11 cellular contexts compared by ENCODE assay signal in genomic region chr14:101966742-101967141, GRCh38. TPM values are rescaled to one million over a fixed set of nuclear protein-coding genes. Genes with fewer than 3 reads are reported as not detected.
A peak's percentile ranks its signal among the peaks of the same experiment; 100 is the strongest.
DNase-seq lines count a peak whose midpoint lies in the region; ATAC-seq and TF ChIP-seq lines count a peak whose summit lies in the region.
"Had no signal": no experiment of that assay in that cellular context is flagged by ENCODE, and none has a peak within 500 bp of the region (broad histone marks: within the 10 kb centered on the region; RNA-seq: fewer than 3 reads in every experiment).

No MANE protein-coding gene starts in this region.

- intact Hi-C loops in PC-9 (cut with micrococcal nuclease; ENCODE audit: unreplicated experiment), result loop anchor here (10.0 kb wide), 1 partner anchor 548 kb away; no protein-coding TSS in a partner anchor

- H3K4me2 ChIP-seq in PC-9, result peak overlapping the region; percentile 85

- H4K20me1 ChIP-seq in PC-9 (ENCODE audit: insufficient read depth), result no peaks in the 10 kb centered on the region

- H3K4me1 ChIP-seq in PC-9 (replicated peaks; ENCODE audit: insufficient read depth), result peaks cover 75% of the 10 kb centered on the region
- peaks cover 20% of the 10 kb centered on the region for H3K4me1 ChIP-seq in endocrine pancreas (ENCODE audit: control insufficient read depth, insufficient read depth, low read length)

- H3K9me3 ChIP-seq in PC-9 (ENCODE audit: insufficient read depth, low read depth), result no peaks in the 10 kb centered on the region
- no peaks in the 10 kb centered on the region for H3K9me3 ChIP-seq in endocrine pancreas (ENCODE audit: control insufficient read depth, low read length)

- POLR2A ChIA-PET in PC-9 (lab: Charles Lee; ENCODE audit: unreplicated experiment), result no interaction called here

- TF ChIP-seq CTCF in PC-9 (conservative IDR thresholded peaks at IDR 0.05) (no peak), retinal pigment epithelial cell (conservative IDR thresholded peaks at IDR 0.05; ENCODE audit: low read depth, low read length) (no peak)

- H3K9me3 Mint-ChIP-seq in T-helper 1 cell treated with Interleukin-12 subunit alpha and Interleukin-12 subunit beta and Interleukin-4 antibody, amounts not matched to agents 30 μg/mL and 1 μg/mL, for 36 hours, result no peaks in the 10 kb centered on the region

- H3K27me3 ChIP-seq in PC-9 (ENCODE audit: insufficient read depth, low read depth) (no peaks in the 10 kb centered on the region), endocrine pancreas (ENCODE audit: control insufficient read depth, insufficient read depth, low read length) (no peaks in the 10 kb centered on the region)

- H3K4me1 Mint-ChIP-seq in T-helper 1 cell treated with Interleukin-12 subunit alpha and Interleukin-12 subunit beta and Interleukin-4 antibody, amounts not matched to agents 30 μg/mL and 1 μg/mL, for 36 hours (ENCODE audit: low read depth), result peaks cover 39% of the 10 kb centered on the region

- H3K27me3 Mint-ChIP-seq in T-helper 1 cell treated with Interleukin-12 subunit alpha and Interleukin-12 subunit beta and Interleukin-4 antibody, amounts not matched to agents 30 μg/mL and 1 μg/mL, for 36 hours (ENCODE audit: low read depth), result no peaks in the 10 kb centered on the region

- H3K9ac ChIP-seq in endocrine pancreas (ENCODE audit: control insufficient read depth, insufficient read depth, low read length), result no peak overlapping the region

- H3K4me3 ChIP-seq in PC-9 (peak overlapping the region; percentile 76), endocrine pancreas (ENCODE audit: control insufficient read depth, insufficient read depth, low read length) (peak overlapping the region; percentile 79), retinal pigment epithelial cell (ENCODE audit: low read length) (peak overlapping the region; percentile 95)

- H3K27ac Mint-ChIP-seq in T-helper 1 cell treated with Interleukin-12 subunit alpha and Interleukin-12 subunit beta and Interleukin-4 antibody, amounts not matched to agents 30 μg/mL and 1 μg/mL, for 36 hours, result no peak overlapping the region

- peaks cover 18% of the 10 kb centered on the region for H3K36me3 Mint-ChIP-seq in T-helper 1 cell treated with Interleukin-12 subunit alpha and Interleukin-12 subunit beta and Interleukin-4 antibody, amounts not matched to agents 30 μg/mL and 1 μg/mL, for 36 hours (ENCODE audit: low read depth)

- no peak for ATAC-seq in HG03039 (IDR thresholded peaks at IDR 0.05; ENCODE audit: unreplicated experiment)

- peak overlapping the region; percentile 75 for H3K27ac ChIP-seq in PC-9

- peak overlapping the region; percentile 54 for H3K4me3 Mint-ChIP-seq in T-helper 1 cell treated with Interleukin-12 subunit alpha and Interleukin-12 subunit beta and Interleukin-4 antibody, amounts not matched to agents 30 μg/mL and 1 μg/mL, for 36 hours

- BruUV-seq in PC-9 (replicated peaks; lab: Mats Ljungman, UMichigan), result no TSS peak

- no peaks in the 10 kb centered on the region for H3K9me2 ChIP-seq in PC-9 (ENCODE audit: insufficient read depth)

- peaks cover 77% of the 10 kb centered on the region for H3K79me2 ChIP-seq in PC-9 (ENCODE audit: low read depth)

- H2AFZ ChIP-seq in PC-9, result no peak overlapping the region

- H3F3A ChIP-seq in PC-9 (ENCODE audit: insufficient read depth, low read depth), result peaks cover 53% of the 10 kb centered on the region

- CTCF ChIA-PET in PC-9 (lab: Charles Lee), result interaction anchor here (0.6 to 0.7 kb wide), 2 partner anchors 128 to 193 kb away, joined by 4 to 8 read pairs; no protein-coding TSS in a partner anchor

- DNase-seq in T-helper 1 cell (no peak), PC-9 (no peak), retinal pigment epithelial cell (ENCODE audit: low read depth) (no peak), HUDEP-2 (lab: John Stamatoyannopoulos, UW; ENCODE audit: unreplicated experiment in 76 of 76) (no peak)
- no peak for DNase-seq in stimulated activated naive CD4-positive, alpha-beta T cell treated with Interleukin-2 at 50 U/mL for 16 hours (lab: John Stamatoyannopoulos, UW)
- DNase-seq: activated CD4-positive, alpha-beta T cell treated with anti-CD3 and anti-CD28 coated beads for 4 hours; H7; NCI-H748 treated with DMSO at 0.1 percent for 48 hours had no signal

- H3K36me3 ChIP-seq in PC-9 (ENCODE audit: low read depth) (peaks cover 25% of the 10 kb centered on the region), endocrine pancreas (ENCODE audit: control insufficient read depth, insufficient read depth, low read length) (no peaks in the 10 kb centered on the region)

RNA-seq across cellular contexts. Expression of gene DYNC1H1, which starts 2.4 kb away (rescaled TPM):
- 1,203 and 1,268 TPM in 2 replicates for total RNA-seq in PC-9 (2021)
